ENCODE assay signal across 9 cellular contexts in the genomic region with DNA sequence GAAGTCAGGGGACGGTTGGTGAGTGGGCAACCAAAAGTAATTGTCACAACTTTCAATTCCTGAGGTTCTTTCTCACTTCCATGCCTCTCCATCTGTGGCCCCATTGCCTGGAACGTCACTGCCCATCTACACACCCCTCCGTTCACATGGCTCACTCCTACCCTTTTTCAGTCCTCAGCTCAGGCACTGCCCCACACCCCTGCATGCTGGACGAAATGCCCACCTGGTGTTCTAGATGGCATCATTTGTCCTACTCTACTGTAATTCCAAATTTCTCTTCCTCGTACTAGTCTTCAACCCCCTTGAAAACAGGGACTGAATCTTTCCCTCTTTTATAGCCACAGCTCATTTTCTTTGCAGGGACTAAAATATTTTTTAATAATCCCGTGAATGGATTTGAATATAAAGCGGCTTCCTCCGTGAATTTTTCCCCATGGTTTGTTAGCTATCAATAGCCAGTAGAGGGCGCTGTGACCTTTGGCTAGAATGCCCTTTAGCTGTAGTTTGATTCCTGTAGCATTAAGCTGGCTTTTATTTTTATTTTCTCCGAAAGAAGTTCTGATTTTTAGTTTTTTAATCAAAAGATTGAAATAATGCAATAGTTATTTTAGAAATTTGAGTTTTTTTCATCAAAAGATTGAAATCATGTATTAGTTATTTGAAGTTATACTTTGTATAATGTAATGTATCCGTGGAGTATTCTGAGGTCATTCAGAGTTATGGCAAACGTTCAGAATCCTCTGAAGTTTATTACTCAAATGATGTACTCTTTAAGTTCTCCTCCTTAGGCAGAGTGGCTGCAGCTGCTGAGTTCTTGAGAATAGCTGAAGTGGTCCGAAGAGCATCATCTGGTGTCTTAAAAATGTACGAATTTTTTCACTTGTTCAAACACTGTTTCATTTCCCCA.
A peak's percentile ranks its signal among the peaks of the same experiment; 100 is the strongest.
DNase-seq lines count a peak whose midpoint lies in the region; ATAC-seq and TF ChIP-seq lines count a peak whose summit lies in the region.
"Had no signal": no experiment of that assay in that cellular context is flagged by ENCODE, and none has a peak within 500 bp of the region (broad histone marks: within the 10 kb centered on the region; RNA-seq: fewer than 3 reads in every experiment).

No MANE protein-coding gene starts in this region.

- no peak overlapping the region for H3K4me3 ChIP-seq in epithelial cell of proximal tubule (ENCODE audit: low read depth, low read length)

- DNase-seq in Daoy (ENCODE audit: low read depth): peak; percentile 25
- peak; percentile 72 for DNase-seq in NCI-H1092 (lab: John Stamatoyannopoulos, UW)
- peak; percentile 17 for DNase-seq in T-helper 2 cell treated with Interferon-gamma antibody and Interleukin-4, amounts not matched to agents 5 μg/mL and 100 μg/mL, for 36 hours (ENCODE audit: low spot score)
- no peak for DNase-seq in epithelial cell of proximal tubule (ENCODE audit: low read depth)
- DNase-seq in neural crest cell (ENCODE audit: low read depth, low spot score): peak; percentile 68

- H3K27ac Mint-ChIP-seq in T-helper 2 cell treated with Interferon-gamma antibody and Interleukin-4, amounts not matched to agents 5 μg/mL and 100 μg/mL, for 36 hours: no peak overlapping the region
- H3K27ac Mint-ChIP-seq in neural crest cell (ENCODE audit: unreplicated experiment): no peak overlapping the region
- H3K27ac Mint-ChIP-seq: activated naive CD4-positive, alpha-beta T cell treated with anti-CD3 and anti-CD28 coated beads, Interleukin-2, amount 50 U/mL, for 24 hours had no signal

- ATAC-seq in GM21619 (IDR thresholded peaks at IDR 0.05; ENCODE audit: unreplicated experiment) (peak; percentile 67), HG03159 (IDR thresholded peaks at IDR 0.05; ENCODE audit: unreplicated experiment) (no peak), GM21737 (IDR thresholded peaks at IDR 0.05; ENCODE audit: unreplicated experiment) (no peak)

- no peaks in the 10 kb centered on the region for H3K9me3 Mint-ChIP-seq in T-helper 2 cell treated with Interferon-gamma antibody and Interleukin-4, amounts not matched to agents 5 μg/mL and 100 μg/mL, for 36 hours
- no peaks in the 10 kb centered on the region for H3K9me3 Mint-ChIP-seq in neural crest cell
- H3K9me3 Mint-ChIP-seq: activated naive CD4-positive, alpha-beta T cell treated with anti-CD3 and anti-CD28 coated beads, Interleukin-2, amount 50 U/mL, for 24 hours had no signal

- no peaks in the 10 kb centered on the region for H3K27me3 Mint-ChIP-seq in T-helper 2 cell treated with Interferon-gamma antibody and Interleukin-4, amounts not matched to agents 5 μg/mL and 100 μg/mL, for 36 hours (ENCODE audit: low read depth)
- H3K27me3 Mint-ChIP-seq in neural crest cell (ENCODE audit: low read depth): no peaks in the 10 kb centered on the region

- H3K4me3 Mint-ChIP-seq in T-helper 2 cell treated with Interferon-gamma antibody and Interleukin-4, amounts not matched to agents 5 μg/mL and 100 μg/mL, for 36 hours: no peak overlapping the region
- no peak overlapping the region for H3K4me3 Mint-ChIP-seq in neural crest cell
- H3K4me3 Mint-ChIP-seq: activated naive CD4-positive, alpha-beta T cell treated with anti-CD3 and anti-CD28 coated beads, Interleukin-2, amount 50 U/mL, for 24 hours had no signal

- no peaks in the 10 kb centered on the region for H3K4me1 Mint-ChIP-seq in T-helper 2 cell treated with Interferon-gamma antibody and Interleukin-4, amounts not matched to agents 5 μg/mL and 100 μg/mL, for 36 hours (ENCODE audit: low read depth)
- peaks cover 7% of the 10 kb centered on the region for H3K4me1 Mint-ChIP-seq in neural crest cell
- H3K4me1 Mint-ChIP-seq: activated naive CD4-positive, alpha-beta T cell treated with anti-CD3 and anti-CD28 coated beads, Interleukin-2, amount 50 U/mL, for 24 hours had no signal

- TF ChIP-seq CTCF in epithelial cell of proximal tubule (conservative IDR thresholded peaks at IDR 0.05; ENCODE audit: low read depth, low read length) (peak; percentile 93), neural crest cell (conservative IDR thresholded peaks at IDR 0.05) (peak; percentile 97)

- no peaks in the 10 kb centered on the region for H3K36me3 Mint-ChIP-seq in T-helper 2 cell treated with Interferon-gamma antibody and Interleukin-4, amounts not matched to agents 5 μg/mL and 100 μg/mL, for 36 hours (ENCODE audit: low read depth)
- H3K36me3 Mint-ChIP-seq in neural crest cell (ENCODE audit: low read depth): no peaks in the 10 kb centered on the region
- H3K36me3 Mint-ChIP-seq: activated naive CD4-positive, alpha-beta T cell treated with anti-CD3 and anti-CD28 coated beads, Interleukin-2, amount 50 U/mL, for 24 hours had no signal
